In the genomic region with DNA sequence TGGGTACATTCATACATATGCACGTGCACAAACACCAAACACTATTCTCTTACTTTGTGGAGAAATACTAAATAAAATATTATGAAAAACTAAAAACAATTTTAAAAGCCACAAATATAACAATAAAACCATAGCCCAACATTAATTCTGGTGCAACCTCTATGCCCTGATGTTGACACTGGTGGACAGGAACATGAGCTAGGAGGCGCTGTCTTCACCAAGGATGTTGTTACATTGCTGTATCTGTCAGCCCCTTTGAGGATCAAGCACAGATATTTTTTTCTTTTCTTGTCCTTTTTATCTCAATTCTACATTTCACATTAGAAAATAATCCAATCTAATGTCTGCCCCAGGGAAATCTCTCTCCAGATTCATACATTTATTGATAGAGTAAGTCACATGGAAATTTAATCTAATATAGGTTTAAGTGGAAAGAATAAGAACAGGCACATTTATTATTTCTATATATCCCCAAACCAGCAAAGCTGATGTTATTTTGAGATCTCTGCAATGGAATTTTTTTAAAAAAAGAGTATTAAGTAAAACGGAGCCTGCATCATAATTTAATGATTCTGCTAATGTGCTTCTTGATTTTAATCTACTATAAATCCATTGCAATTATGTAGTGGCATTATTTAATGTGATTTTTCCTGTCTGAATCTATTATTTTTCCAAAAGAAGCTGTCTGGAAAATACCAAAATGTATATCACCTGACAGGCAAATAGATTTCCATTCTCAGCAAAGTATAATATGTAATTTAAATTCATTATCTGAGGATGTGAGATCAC, we compare ENCODE assay signal across 1 cellular context.
TF ChIP-seq lines count a peak whose summit lies in the region.

No MANE protein-coding gene starts in this region.

TF ChIP-seq in GM23338, 12 proteins besides CTCF, POLR2A, EP300 and RAD21:
- TF ChIP-seq, protein P1, sequence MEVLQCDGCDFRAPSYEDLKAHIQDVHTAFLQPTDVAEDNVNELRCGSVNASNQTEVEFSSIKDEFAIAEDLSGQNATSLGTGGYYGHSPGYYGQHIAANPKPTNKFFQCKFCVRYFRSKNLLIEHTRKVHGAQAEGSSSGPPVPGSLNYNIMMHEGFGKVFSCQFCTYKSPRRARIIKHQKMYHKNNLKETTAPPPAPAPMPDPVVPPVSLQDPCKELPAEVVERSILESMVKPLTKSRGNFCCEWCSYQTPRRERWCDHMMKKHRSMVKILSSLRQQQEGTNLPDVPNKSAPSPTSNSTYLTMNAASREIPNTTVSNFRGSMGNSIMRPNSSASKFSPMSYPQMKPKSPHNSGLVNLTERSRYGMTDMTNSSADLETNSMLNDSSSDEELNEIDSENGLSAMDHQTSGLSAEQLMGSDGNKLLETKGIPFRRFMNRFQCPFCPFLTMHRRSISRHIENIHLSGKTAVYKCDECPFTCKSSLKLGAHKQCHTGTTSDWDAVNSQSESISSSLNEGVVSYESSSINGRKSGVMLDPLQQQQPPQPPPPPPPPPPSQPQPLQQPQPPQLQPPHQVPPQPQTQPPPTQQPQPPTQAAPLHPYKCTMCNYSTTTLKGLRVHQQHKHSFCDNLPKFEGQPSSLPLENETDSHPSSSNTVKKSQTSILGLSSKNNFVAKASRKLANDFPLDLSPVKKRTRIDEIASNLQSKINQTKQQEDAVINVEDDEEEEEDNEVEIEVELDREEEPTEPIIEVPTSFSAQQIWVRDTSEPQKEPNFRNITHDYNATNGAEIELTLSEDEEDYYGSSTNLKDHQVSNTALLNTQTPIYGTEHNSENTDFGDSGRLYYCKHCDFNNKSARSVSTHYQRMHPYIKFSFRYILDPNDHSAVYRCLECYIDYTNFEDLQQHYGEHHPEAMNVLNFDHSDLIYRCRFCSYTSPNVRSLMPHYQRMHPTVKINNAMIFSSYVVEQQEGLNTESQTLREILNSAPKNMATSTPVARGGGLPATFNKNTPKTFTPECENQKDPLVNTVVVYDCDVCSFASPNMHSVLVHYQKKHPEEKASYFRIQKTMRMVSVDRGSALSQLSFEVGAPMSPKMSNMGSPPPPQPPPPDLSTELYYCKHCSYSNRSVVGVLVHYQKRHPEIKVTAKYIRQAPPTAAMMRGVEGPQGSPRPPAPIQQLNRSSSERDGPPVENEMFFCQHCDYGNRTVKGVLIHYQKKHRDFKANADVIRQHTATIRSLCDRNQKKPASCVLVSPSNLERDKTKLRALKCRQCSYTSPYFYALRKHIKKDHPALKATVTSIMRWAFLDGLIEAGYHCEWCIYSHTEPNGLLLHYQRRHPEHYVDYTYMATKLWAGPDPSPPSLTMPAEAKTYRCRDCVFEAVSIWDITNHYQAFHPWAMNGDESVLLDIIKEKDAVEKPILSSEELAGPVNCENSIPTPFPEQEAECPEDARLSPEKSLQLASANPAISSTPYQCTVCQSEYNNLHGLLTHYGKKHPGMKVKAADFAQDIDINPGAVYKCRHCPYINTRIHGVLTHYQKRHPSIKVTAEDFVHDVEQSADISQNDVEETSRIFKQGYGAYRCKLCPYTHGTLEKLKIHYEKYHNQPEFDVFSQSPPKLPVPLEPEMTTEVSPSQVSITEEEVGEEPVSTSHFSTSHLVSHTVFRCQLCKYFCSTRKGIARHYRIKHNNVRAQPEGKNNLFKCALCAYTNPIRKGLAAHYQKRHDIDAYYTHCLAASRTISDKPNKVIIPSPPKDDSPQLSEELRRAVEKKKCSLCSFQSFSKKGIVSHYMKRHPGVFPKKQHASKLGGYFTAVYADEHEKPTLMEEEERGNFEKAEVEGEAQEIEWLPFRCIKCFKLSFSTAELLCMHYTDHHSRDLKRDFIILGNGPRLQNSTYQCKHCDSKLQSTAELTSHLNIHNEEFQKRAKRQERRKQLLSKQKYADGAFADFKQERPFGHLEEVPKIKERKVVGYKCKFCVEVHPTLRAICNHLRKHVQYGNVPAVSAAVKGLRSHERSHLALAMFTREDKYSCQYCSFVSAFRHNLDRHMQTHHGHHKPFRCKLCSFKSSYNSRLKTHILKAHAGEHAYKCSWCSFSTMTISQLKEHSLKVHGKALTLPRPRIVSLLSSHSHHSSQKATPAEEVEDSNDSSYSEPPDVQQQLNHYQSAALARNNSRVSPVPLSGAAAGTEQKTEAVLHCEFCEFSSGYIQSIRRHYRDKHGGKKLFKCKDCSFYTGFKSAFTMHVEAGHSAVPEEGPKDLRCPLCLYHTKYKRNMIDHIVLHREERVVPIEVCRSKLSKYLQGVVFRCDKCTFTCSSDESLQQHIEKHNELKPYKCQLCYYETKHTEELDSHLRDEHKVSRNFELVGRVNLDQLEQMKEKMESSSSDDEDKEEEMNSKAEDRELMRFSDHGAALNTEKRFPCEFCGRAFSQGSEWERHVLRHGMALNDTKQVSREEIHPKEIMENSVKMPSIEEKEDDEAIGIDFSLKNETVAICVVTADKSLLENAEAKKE (CRISPR knock-in tag; IDR thresholded peaks at IDR 0.05), result no peak
- no peak for TF ChIP-seq NANOG (IDR thresholded peaks at IDR 0.05; ENCODE audit: borderline replicate concordance)
- TF ChIP-seq STAT1 (IDR thresholded peaks at IDR 0.05; ENCODE audit: unreplicated experiment), result no peak
- no peak for TF ChIP-seq JUNB (IDR thresholded peaks at IDR 0.05; ENCODE audit: unreplicated experiment)
- TF ChIP-seq EZH2phosphoT487 (IDR thresholded peaks at IDR 0.05; ENCODE audit: unreplicated experiment), result no peak
- TF ChIP-seq, protein P2, sequence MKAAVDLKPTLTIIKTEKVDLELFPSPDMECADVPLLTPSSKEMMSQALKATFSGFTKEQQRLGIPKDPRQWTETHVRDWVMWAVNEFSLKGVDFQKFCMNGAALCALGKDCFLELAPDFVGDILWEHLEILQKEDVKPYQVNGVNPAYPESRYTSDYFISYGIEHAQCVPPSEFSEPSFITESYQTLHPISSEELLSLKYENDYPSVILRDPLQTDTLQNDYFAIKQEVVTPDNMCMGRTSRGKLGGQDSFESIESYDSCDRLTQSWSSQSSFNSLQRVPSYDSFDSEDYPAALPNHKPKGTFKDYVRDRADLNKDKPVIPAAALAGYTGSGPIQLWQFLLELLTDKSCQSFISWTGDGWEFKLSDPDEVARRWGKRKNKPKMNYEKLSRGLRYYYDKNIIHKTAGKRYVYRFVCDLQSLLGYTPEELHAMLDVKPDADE (IDR thresholded peaks at IDR 0.05), result no peak
- no peak for TF ChIP-seq POLR2AphosphoS5 (IDR thresholded peaks at IDR 0.05; ENCODE audit: low read depth)
- TF ChIP-seq, protein P3, sequence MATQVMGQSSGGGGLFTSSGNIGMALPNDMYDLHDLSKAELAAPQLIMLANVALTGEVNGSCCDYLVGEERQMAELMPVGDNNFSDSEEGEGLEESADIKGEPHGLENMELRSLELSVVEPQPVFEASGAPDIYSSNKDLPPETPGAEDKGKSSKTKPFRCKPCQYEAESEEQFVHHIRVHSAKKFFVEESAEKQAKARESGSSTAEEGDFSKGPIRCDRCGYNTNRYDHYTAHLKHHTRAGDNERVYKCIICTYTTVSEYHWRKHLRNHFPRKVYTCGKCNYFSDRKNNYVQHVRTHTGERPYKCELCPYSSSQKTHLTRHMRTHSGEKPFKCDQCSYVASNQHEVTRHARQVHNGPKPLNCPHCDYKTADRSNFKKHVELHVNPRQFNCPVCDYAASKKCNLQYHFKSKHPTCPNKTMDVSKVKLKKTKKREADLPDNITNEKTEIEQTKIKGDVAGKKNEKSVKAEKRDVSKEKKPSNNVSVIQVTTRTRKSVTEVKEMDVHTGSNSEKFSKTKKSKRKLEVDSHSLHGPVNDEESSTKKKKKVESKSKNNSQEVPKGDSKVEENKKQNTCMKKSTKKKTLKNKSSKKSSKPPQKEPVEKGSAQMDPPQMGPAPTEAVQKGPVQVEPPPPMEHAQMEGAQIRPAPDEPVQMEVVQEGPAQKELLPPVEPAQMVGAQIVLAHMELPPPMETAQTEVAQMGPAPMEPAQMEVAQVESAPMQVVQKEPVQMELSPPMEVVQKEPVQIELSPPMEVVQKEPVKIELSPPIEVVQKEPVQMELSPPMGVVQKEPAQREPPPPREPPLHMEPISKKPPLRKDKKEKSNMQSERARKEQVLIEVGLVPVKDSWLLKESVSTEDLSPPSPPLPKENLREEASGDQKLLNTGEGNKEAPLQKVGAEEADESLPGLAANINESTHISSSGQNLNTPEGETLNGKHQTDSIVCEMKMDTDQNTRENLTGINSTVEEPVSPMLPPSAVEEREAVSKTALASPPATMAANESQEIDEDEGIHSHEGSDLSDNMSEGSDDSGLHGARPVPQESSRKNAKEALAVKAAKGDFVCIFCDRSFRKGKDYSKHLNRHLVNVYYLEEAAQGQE (IDR thresholded peaks at IDR 0.05; ENCODE audit: unreplicated experiment), result no peak
- no peak for TF ChIP-seq CREB1 (CRISPR knock-in tag; IDR thresholded peaks at IDR 0.05; ENCODE audit: low read depth)
